17 cellular contexts compared by ENCODE assay signal in genomic region chr16:59665618-59666220, GRCh38.
A peak's percentile ranks its signal among the peaks of the same experiment; 100 is the strongest.
DNase-seq lines count a peak whose midpoint lies in the region; FAIRE-seq and TF ChIP-seq lines count a peak whose summit lies in the region.
"Had no signal": no experiment of that assay in that cellular context is flagged by ENCODE, and none has a peak within 500 bp of the region (broad histone marks: within the 10 kb centered on the region; RNA-seq: fewer than 3 reads in every experiment).

No MANE protein-coding gene starts in this region.

- H3K36me3 ChIP-seq in neural progenitor cell: no peaks in the 10 kb centered on the region

- H2AFZ ChIP-seq in neural progenitor cell (replicated peaks): no peak overlapping the region
- H2AFZ ChIP-seq: GM23248 had no signal

- H3K4me1 ChIP-seq in neural progenitor cell: peaks cover 6% of the 10 kb centered on the region

- H3K36me3 Mint-ChIP-seq in neural progenitor cell (no peaks in the 10 kb centered on the region), immature natural killer cell (no peaks in the 10 kb centered on the region)

- no peak overlapping the region for H3K9ac ChIP-seq in neural progenitor cell
- H3K9ac ChIP-seq: GM23248 had no signal

- peak overlapping the region; percentile 12 for H3K4me2 ChIP-seq in neural progenitor cell

- H3K27me3 Mint-ChIP-seq in neural progenitor cell (ENCODE audit: insufficient read depth, low read depth) (peaks cover 4% of the 10 kb centered on the region), immature natural killer cell (ENCODE audit: low read depth in 3 of 3) (peaks cover 0 to 6% (median 0%) of the 10 kb centered on the region in 3 donors)
- H3K27me3 Mint-ChIP-seq: B cell; CD4-positive, alpha-beta T cell had no signal

- no peaks in the 10 kb centered on the region for H3F3A ChIP-seq in neural progenitor cell (ENCODE audit: low read depth)

- no peaks in the 10 kb centered on the region for H4K20me1 ChIP-seq in neural progenitor cell (ENCODE audit: low read depth)

- TF ChIP-seq CTCF in D721Med (IDR thresholded peaks at IDR 0.05; ENCODE audit: insufficient read depth, missing control alignments): peak; percentile 9
- no peak for TF ChIP-seq CTCF in neural progenitor cell (IDR thresholded peaks at IDR 0.05)

- DNase-seq in D721Med (ENCODE audit: insufficient read length, low spot score) (no peak), NCI-H82 (lab: John Stamatoyannopoulos, UW) (peak; percentile 86), neural progenitor cell (ENCODE audit: low spot score) (peak; percentile 53), NCI-H2196 treated with DMSO at 0.1 percent for 48 hours (lab: John Stamatoyannopoulos, UW; ENCODE audit: unreplicated experiment) (no peak), amygdala (lab: John Stamatoyannopoulos, UW) (no peak), immature natural killer cell (no peak)
- no peak for DNase-seq in stimulated activated CD4-positive, alpha-beta T cell treated with anti-CD3 and anti-CD28 coated beads, Interleukin-12 subunit alpha, Interleukin-12 subunit beta, amount 100 ng/mL, for 4 hours
- DNase-seq: C1 segment of cervical spinal cord; Calu3; CD4-positive, alpha-beta T cell; DMS153; GF-D8; GM23248; H7 had no signal

- H3K27ac Mint-ChIP-seq in neural progenitor cell (no peak overlapping the region), immature natural killer cell (no peak overlapping the region)
- H3K27ac Mint-ChIP-seq: B cell; CD4-positive, alpha-beta T cell had no signal

- H3K9me3 Mint-ChIP-seq in neural progenitor cell (peaks cover 5% of the 10 kb centered on the region), immature natural killer cell (peaks cover 2 to 16% (median 9%) of the 10 kb centered on the region in 6 donors)

- peaks cover 4% of the 10 kb centered on the region for H3K9me3 ChIP-seq in neural progenitor cell (ENCODE audit: low read depth)

- FAIRE-seq in D721Med (lab: Jason Lieb, UNC) (no peak), islet of Langerhans (lab: Jason Lieb, UNC) (peak; percentile 96)
- FAIRE-seq: A204.1 had no signal

- H3K4me3 ChIP-seq in neural progenitor cell: no peak overlapping the region
- H3K4me3 ChIP-seq: GM23248 had no signal

- no peaks in the 10 kb centered on the region for H3K27me3 ChIP-seq in neural progenitor cell

- H3K4me3 Mint-ChIP-seq in neural progenitor cell (no peak overlapping the region), immature natural killer cell (no peak overlapping the region)
- H3K4me3 Mint-ChIP-seq: B cell; CD4-positive, alpha-beta T cell had no signal

- H3K27ac ChIP-seq in neural progenitor cell: no peak overlapping the region
- H3K27ac ChIP-seq: GM23248 had no signal

- H3K79me2 ChIP-seq in neural progenitor cell (ENCODE audit: low read depth): no peaks in the 10 kb centered on the region

- H3K4me1 Mint-ChIP-seq in neural progenitor cell (peaks cover 6% of the 10 kb centered on the region), immature natural killer cell (no peaks in the 10 kb centered on the region)
- H3K4me1 Mint-ChIP-seq: B cell had no signal

Comparison
In these comparisons a context has a peak if more than half of its experiments do, and no peak if none do; other contexts are left out.
1. DNase-seq: peak in NCI-H82 (single experiment) and neural progenitor cell (single experiment); none in D721Med (single experiment), stimulated activated CD4-positive, alpha-beta T cell treated with anti-CD3 and anti-CD28 coated beads, Interleukin-12 subunit alpha, Interleukin-12 subunit beta, amount 100 ng/mL, for 4 hours (single experiment), NCI-H2196 treated with DMSO at 0.1 percent for 48 hours (single experiment), amygdala (0 of 56) and immature natural killer cell (0 of 3).